ENCODE assay signal across 3 cellular contexts in the genomic region with DNA sequence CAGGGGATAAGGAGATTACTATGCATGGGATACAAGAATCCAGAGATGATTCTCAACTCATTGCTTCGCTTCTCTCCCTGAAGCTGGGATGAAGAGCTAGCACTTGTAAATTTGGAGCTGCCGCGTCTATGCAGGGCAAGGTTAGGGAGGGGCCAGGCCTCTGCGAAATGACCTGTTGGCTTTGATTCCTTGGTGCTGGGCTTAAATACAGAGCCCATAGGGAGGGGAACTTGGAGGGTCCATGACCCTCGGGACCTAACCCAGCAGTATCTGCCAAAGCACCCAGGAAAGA.
A peak's percentile ranks its signal among the peaks of the same experiment; 100 is the strongest.
TF ChIP-seq lines count a peak whose summit lies in the region.

No MANE protein-coding gene starts in this region.

TF ChIP-seq in liver, 16 proteins besides CTCF, POLR2A, EP300 and RAD21:
- no peak for TF ChIP-seq FOXA1 (IDR thresholded peaks at IDR 0.05)

TF ChIP-seq in HepG2, 621 proteins besides CTCF, POLR2A, EP300 and RAD21:
- TF ChIP-seq, protein P1, sequence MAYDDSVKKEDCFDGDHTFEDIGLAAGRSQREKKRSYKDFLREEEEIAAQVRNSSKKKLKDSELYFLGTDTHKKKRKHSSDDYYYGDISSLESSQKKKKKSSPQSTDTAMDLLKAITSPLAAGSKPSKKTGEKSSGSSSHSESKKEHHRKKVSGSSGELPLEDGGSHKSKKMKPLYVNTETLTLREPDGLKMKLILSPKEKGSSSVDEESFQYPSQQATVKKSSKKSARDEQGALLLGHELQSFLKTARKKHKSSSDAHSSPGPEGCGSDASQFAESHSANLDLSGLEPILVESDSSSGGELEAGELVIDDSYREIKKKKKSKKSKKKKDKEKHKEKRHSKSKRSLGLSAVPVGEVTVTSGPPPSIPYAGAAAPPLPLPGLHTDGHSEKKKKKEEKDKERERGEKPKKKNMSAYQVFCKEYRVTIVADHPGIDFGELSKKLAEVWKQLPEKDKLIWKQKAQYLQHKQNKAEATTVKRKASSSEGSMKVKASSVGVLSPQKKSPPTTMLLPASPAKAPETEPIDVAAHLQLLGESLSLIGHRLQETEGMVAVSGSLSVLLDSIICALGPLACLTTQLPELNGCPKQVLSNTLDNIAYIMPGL (CRISPR knock-in tag; IDR thresholded peaks at IDR 0.05; ENCODE audit: borderline replicate concordance in 1 of 2, low read depth in 1 of 2): no peak
- TF ChIP-seq MEF2D (CRISPR knock-in tag; IDR thresholded peaks at IDR 0.05) (no peak), SYNCRIP (IDR thresholded peaks at IDR 0.05; ENCODE audit: insufficient read depth, low read depth, low read length) (no peak), ZNF776 (CRISPR knock-in tag; IDR thresholded peaks at IDR 0.05) (no peak), ZNF317 (CRISPR knock-in tag; IDR thresholded peaks at IDR 0.05) (no peak), ZKSCAN8 (CRISPR knock-in tag; IDR thresholded peaks at IDR 0.05; ENCODE audit: borderline replicate concordance) (no peak)

TF ChIP-seq in H1, 55 proteins besides CTCF, POLR2A, EP300 and RAD21:
- TF ChIP-seq SUZ12 (IDR thresholded peaks at IDR 0.05; ENCODE audit: low read length) (peak; percentile 31; the same call in 1 of the 2 replicates), RBBP5 (IDR thresholded peaks at IDR 0.05; ENCODE audit: borderline replicate concordance, low read depth, low read length) (no peak), EZH2 (IDR thresholded peaks at IDR 0.05; ENCODE audit: low read depth, low read length, severe bottlenecking) (peak; percentile 15)
